In genomic region chr1:155308493-155309422, GRCh38 we compare ENCODE assay signal across 8 cellular contexts. TPM values are rescaled to one million over a fixed set of nuclear protein-coding genes. Genes with fewer than 3 reads are reported as not detected.
DNase-seq lines count a peak whose midpoint lies in the region; ATAC-seq and TF ChIP-seq lines count a peak whose summit lies in the region.

Gene FDPS, plus strand, starts transcription at chr1:155308866. Its CDS starts 924 bp downstream, at chr1:155309790.

- H3K27me3 ChIP-seq in mucosa of rectum (ENCODE audit: control insufficient read depth in 2 of 2, insufficient read depth in 2 of 2, low read length in 2 of 2), result no peaks in the 10 kb centered on the region

- peaks cover 41% of the 10 kb centered on the region for H3K4me1 Mint-ChIP-seq in activated T-cell treated with anti-CD3 and anti-CD28 coated beads, Interleukin-2, amount 50 U/mL, for 24 hours (ENCODE audit: low read depth)

- in situ Hi-C loops in KBM-7 (cut with MboI; ENCODE audit: low pct_unique_long_range_greater_than_20kb, low sequenced_read_pairs), result no loop called here

- DNase-seq in DMS153 treated with DMSO at 0.1 percent for 48 hours (lab: John Stamatoyannopoulos, UW; ENCODE audit: unreplicated experiment), result peak; percentile 100
- DNase-seq in KBM-7, result peak; percentile 99
- DNase-seq in activated T-cell treated with anti-CD3 and anti-CD28 coated beads, Interleukin-2, amount 50 U/mL, for 24 hours, result peak; percentile 94
- peak; percentile 89 for DNase-seq in epithelial cell of proximal tubule (ENCODE audit: low read depth)
- peak; percentile 96 for DNase-seq in stimulated activated CD8-positive, alpha-beta memory T cell treated with anti-CD3 and anti-CD28 coated beads, Interleukin-4, amount 100 ng/mL, for 48 hours

- peak; percentile 92 for ATAC-seq in GM21717 (IDR thresholded peaks at IDR 0.05; ENCODE audit: unreplicated experiment)

- peaks cover 50% of the 10 kb centered on the region for H3K36me3 Mint-ChIP-seq in activated T-cell treated with anti-CD3 and anti-CD28 coated beads, Interleukin-2, amount 50 U/mL, for 24 hours (ENCODE audit: low read depth)

- peaks cover 11 to 20% of the 10 kb centered on the region in 2 donors for H3K36me3 ChIP-seq in mucosa of rectum (ENCODE audit: control insufficient read depth in 2 of 2, insufficient read depth in 2 of 2, low read length in 2 of 2)

- peak within 1 kb of the TSS; percentile 83 to 97 for H3K9ac ChIP-seq in mucosa of rectum (ENCODE audit: low read depth in 1 of 2, low read length in 2 of 2)

- H3K4me3 ChIP-seq in epithelial cell of proximal tubule (ENCODE audit: low read depth, low read length) (peak within 1 kb of the TSS; percentile 100), mucosa of rectum (ENCODE audit: low read length in 2 of 2) (peak within 1 kb of the TSS; percentile 75 to 99)

- H3K9me3 ChIP-seq in mucosa of rectum (ENCODE audit: control insufficient read depth in 2 of 2, low read length in 2 of 2), result no peaks in the 10 kb centered on the region

- H3K4me3 Mint-ChIP-seq in activated T-cell treated with anti-CD3 and anti-CD28 coated beads, Interleukin-2, amount 50 U/mL, for 24 hours, result peak within 1 kb of the TSS; percentile 98

- H3K27me3 Mint-ChIP-seq in activated T-cell treated with anti-CD3 and anti-CD28 coated beads, Interleukin-2, amount 50 U/mL, for 24 hours, result no peaks in the 10 kb centered on the region

- no peak for TF ChIP-seq CTCF in epithelial cell of proximal tubule (conservative IDR thresholded peaks at IDR 0.05; ENCODE audit: low read depth, low read length)

- peaks cover 8 to 17% of the 10 kb centered on the region in 2 donors for H3K4me1 ChIP-seq in mucosa of rectum (ENCODE audit: control insufficient read depth in 2 of 2, insufficient read depth in 2 of 2, low read length in 2 of 2)

- no peaks in the 10 kb centered on the region for H3K9me3 Mint-ChIP-seq in activated T-cell treated with anti-CD3 and anti-CD28 coated beads, Interleukin-2, amount 50 U/mL, for 24 hours

- peak within 1 kb of the TSS; percentile 89 to 92 for H3K27ac ChIP-seq in mucosa of rectum (ENCODE audit: low read depth in 2 of 2, low read length in 2 of 2)

- peak within 1 kb of the TSS; percentile 98 for H3K27ac Mint-ChIP-seq in activated T-cell treated with anti-CD3 and anti-CD28 coated beads, Interleukin-2, amount 50 U/mL, for 24 hours

TF ChIP-seq in PFSK-1, 5 proteins besides CTCF, POLR2A, EP300 and RAD21:
- TF ChIP-seq POLR2AphosphoS5 (IDR thresholded peaks at IDR 0.05; ENCODE audit: low read depth, low read length), result peak; percentile 95
- TF ChIP-seq, protein P1, sequence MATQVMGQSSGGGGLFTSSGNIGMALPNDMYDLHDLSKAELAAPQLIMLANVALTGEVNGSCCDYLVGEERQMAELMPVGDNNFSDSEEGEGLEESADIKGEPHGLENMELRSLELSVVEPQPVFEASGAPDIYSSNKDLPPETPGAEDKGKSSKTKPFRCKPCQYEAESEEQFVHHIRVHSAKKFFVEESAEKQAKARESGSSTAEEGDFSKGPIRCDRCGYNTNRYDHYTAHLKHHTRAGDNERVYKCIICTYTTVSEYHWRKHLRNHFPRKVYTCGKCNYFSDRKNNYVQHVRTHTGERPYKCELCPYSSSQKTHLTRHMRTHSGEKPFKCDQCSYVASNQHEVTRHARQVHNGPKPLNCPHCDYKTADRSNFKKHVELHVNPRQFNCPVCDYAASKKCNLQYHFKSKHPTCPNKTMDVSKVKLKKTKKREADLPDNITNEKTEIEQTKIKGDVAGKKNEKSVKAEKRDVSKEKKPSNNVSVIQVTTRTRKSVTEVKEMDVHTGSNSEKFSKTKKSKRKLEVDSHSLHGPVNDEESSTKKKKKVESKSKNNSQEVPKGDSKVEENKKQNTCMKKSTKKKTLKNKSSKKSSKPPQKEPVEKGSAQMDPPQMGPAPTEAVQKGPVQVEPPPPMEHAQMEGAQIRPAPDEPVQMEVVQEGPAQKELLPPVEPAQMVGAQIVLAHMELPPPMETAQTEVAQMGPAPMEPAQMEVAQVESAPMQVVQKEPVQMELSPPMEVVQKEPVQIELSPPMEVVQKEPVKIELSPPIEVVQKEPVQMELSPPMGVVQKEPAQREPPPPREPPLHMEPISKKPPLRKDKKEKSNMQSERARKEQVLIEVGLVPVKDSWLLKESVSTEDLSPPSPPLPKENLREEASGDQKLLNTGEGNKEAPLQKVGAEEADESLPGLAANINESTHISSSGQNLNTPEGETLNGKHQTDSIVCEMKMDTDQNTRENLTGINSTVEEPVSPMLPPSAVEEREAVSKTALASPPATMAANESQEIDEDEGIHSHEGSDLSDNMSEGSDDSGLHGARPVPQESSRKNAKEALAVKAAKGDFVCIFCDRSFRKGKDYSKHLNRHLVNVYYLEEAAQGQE (IDR thresholded peaks at IDR 0.05; ENCODE audit: insufficient read depth in 1 of 2, low read depth in 2 of 2, low read length in 2 of 2), result 0 out of 4 replicates have a peak, but pooled peaks of 1 of the 2 experiments have one; percentile 44
- TF ChIP-seq SIN3A (IDR thresholded peaks at IDR 0.05; ENCODE audit: borderline replicate concordance, insufficient read depth, low read length), result peak; percentile 61; the same call in 1 of the 2 replicates
- TF ChIP-seq TAF1 (IDR thresholded peaks at IDR 0.05; ENCODE audit: borderline replicate concordance, insufficient read depth, low read length), result no peak
- TF ChIP-seq FOXP2 (optimal IDR thresholded peaks at IDR 0.05; ENCODE audit: borderline replicate concordance, extremely low read depth, extremely low read length, insufficient read depth), result peak; percentile 85

RNA-seq across cellular contexts. Expression of gene FDPS, which starts in this region (rescaled TPM):
- 91.4 TPM for polyA plus RNA-seq in PFSK-1 (2012; ENCODE audit: insufficient read length, low read depth)
- 248 and 580 TPM in 2 replicates for total RNA-seq in epithelial cell of proximal tubule

Comparison
In these comparisons a context has a peak if more than half of its experiments do, and no peak if none do; other contexts are left out.
1. Peak in every context shown above with its lines: DNase-seq, ATAC-seq, H3K4me3 ChIP-seq and H3K27ac ChIP-seq.